17 cellular contexts compared by ENCODE assay signal in the genomic region with DNA sequence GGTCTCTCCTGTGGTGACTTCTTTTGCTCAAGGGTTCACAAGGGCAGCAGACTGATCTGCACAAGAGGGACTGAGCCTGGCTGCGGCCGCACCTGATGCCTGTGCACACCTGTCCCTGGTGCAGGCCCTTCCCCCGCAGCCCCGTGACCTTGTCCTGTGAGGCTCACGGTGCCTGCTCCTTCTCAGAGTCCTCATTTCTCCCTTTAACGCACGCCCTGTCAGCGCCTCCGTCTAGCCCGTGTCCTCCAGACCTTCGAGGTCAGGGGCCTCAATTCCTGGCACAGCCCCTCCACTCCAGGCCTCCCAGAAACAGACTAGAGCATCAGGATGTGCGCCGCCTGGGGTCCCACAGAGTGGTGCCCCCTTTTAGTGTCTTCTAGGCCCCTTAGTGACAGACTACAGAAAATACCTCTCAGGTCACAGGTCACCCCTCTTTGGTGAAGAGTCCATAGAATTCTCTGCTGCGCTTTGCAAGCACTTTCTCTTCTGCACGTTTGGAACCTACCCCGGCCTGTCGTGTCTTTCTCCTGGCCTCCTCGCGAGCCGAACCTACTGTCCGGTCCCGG. TPM values are rescaled to one million over a fixed set of nuclear protein-coding genes. Genes with fewer than 3 reads are reported as not detected.
"Had no signal": no experiment of that assay in that cellular context is flagged by ENCODE, and none has a peak within 500 bp of the region (broad histone marks: within the 10 kb centered on the region; RNA-seq: fewer than 3 reads in every experiment).

No MANE protein-coding gene starts in this region.

- H3K27ac Mint-ChIP-seq: activated T-cell treated with anti-CD3 and anti-CD28 coated beads, Interleukin-2, amount 50 U/mL, for 24 hours; natural killer cell; T-helper 17 cell had no signal

- H3K9me3 ChIP-seq: ascending aorta, sigmoid colon, suprapubic skin, upper lobe of left lung had no signal

- FAIRE-seq: kidney, TTC549 had no signal

- H3K4me3 Mint-ChIP-seq: activated CD4-positive, alpha-beta T cell treated with anti-CD3 and anti-CD28 coated beads, Interleukin-2, amount 10 ng/mL, durations not matched to agents 7 days and 5 days; activated T-cell treated with anti-CD3 and anti-CD28 coated beads, Interleukin-2, amount 50 U/mL, for 24 hours; natural killer cell; T-helper 17 cell had no signal

- DNase-seq: activated CD4-positive, alpha-beta T cell treated with anti-CD3 and anti-CD28 coated beads, Interleukin-2, amount 10 ng/mL, durations not matched to agents 7 days and 5 days; activated CD4-positive, CD25-positive, alpha-beta regulatory T cell; activated gamma-delta T cell; activated T-cell treated with anti-CD3 and anti-CD28 coated beads, Interleukin-2, amount 50 U/mL, for 24 hours; foreskin melanocyte; natural killer cell; sigmoid colon; stimulated activated naive CD8-positive, alpha-beta T cell treated with anti-CD3 and anti-CD28 coated beads, Interleukin-15, Interleukin-2, amounts not matched to agents 100 U/mL and 50 U/mL, for 24 hours; T-helper 17 cell had no signal

- H3K36me3 ChIP-seq: ascending aorta, cardiac muscle cell, suprapubic skin, upper lobe of left lung had no signal

- ATAC-seq: T-helper 17 cell had no signal

- H3K27ac ChIP-seq: ascending aorta, cardiac muscle cell, sigmoid colon, suprapubic skin, upper lobe of left lung had no signal

- H3K36me3 Mint-ChIP-seq: natural killer cell had no signal

- H3K9me3 Mint-ChIP-seq: activated CD4-positive, alpha-beta T cell treated with anti-CD3 and anti-CD28 coated beads, Interleukin-2, amount 10 ng/mL, durations not matched to agents 7 days and 5 days; activated T-cell treated with anti-CD3 and anti-CD28 coated beads, Interleukin-2, amount 50 U/mL, for 24 hours; natural killer cell had no signal

- H3K27me3 ChIP-seq: ascending aorta had no signal

- H3K4me3 ChIP-seq: cardiac muscle cell had no signal

RNA-seq across cellular contexts. Expression of gene DRD4, which starts 1.0 kb away (rescaled TPM):
- total RNA-seq: ascending aorta had no signal

RNA-seq across cellular contexts. Expression of gene SCT, which starts 9.0 kb away (rescaled TPM):
- total RNA-seq: activated CD4-positive, alpha-beta T cell treated with anti-CD3 and anti-CD28 coated beads, Interleukin-2, amount 10 ng/mL, durations not matched to agents 7 days and 5 days; ascending aorta; kidney; lower leg skin; natural killer cell; omental fat pad; sigmoid colon; suprapubic skin; T-helper 17 cell had no signal

RNA-seq across cellular contexts. Expression of gene CDHR5, which starts 11.3 kb away (rescaled TPM):
- total RNA-seq: activated CD4-positive, alpha-beta T cell treated with anti-CD3 and anti-CD28 coated beads, Interleukin-2, amount 10 ng/mL, durations not matched to agents 7 days and 5 days; lower leg skin; natural killer cell; omental fat pad; T-helper 17 cell had no signal
